ENCODE assay signal across 21 cellular contexts in the genomic region with DNA sequence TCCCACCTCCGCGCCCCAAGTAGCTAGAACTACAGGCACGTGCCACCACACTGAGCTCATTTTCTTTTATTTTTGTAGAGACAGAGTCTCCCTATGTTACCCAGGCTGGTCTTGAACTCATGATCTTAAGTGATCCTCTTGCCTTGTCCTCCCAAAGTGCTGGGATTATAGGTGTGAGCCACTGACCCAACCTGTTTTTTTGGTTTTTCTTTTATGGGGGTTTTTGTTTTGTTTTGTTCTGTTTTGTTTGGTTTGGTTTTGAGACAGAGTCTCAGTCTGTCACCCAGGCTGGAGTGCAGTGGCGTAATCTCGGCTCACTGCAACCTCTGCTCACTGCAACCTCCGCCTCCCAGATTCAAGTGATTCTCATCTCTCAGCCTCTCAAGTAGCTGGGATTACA. TPM values are rescaled to one million over a fixed set of nuclear protein-coding genes. Genes with fewer than 3 reads are reported as not detected.
"Had no signal": no experiment of that assay in that cellular context is flagged by ENCODE, and none has a peak within 500 bp of the region (broad histone marks: within the 10 kb centered on the region; RNA-seq: fewer than 3 reads in every experiment).

No MANE protein-coding gene starts in this region.

- H3K9ac ChIP-seq: SK-N-SH had no signal

- H3K36me3 ChIP-seq: MG63 had no signal

- DNase-seq: KBM-7, MG63, NCI-H1092 treated with DMSO at 0.1 percent for 48 hours, NCI-H1436, NCI-H187, NCI-H2029, NCI-H2081 treated with DMSO at 0.1 percent for 48 hours, NCI-H2171, NCI-H226, NCI-H446, NCI-H510A, NCI-H524 treated with DMSO at 0.1 percent for 48 hours, NCI-H69, NCI-H774, SHP77, SK-N-SH, SW 1271, T-cell had no signal

- ATAC-seq: Panc1, T-cell had no signal

- H3K9me3 ChIP-seq: MG63, SK-N-SH had no signal

- H3K27ac ChIP-seq: RWPE1 had no signal

- H3K4me3 ChIP-seq: MG63 had no signal

- H3K27me3 ChIP-seq: MG63 had no signal

- H3K9me2 ChIP-seq: SK-N-SH had no signal

- H3K4me2 ChIP-seq: SK-N-SH had no signal

RNA-seq across cellular contexts. Expression of gene MYO15A, which starts 53.0 kb away (rescaled TPM):
- total RNA-seq: LHCN-M2 had no signal
